Comparison of ENCODE assay signal across 27 cellular contexts in genomic region chr10:96658844-96659243, GRCh38.
DNase-seq lines count a peak whose midpoint lies in the region; ATAC-seq, FAIRE-seq and TF ChIP-seq lines count a peak whose summit lies in the region.
"Had no signal": no experiment of that assay in that cellular context is flagged by ENCODE, and none has a peak within 500 bp of the region (broad histone marks: within the 10 kb centered on the region; RNA-seq: fewer than 3 reads in every experiment).

No MANE protein-coding gene starts in this region.

- WGBS in liver = 81% methylated on average over 3 of the region's 3 CpGs

- H3K4me3 ChIP-seq in OCI-LY7 (ENCODE audit: low read depth, low read length, poor library complexity, severe bottlenecking) (no peak overlapping the region), liver (ENCODE audit: low read depth in 1 of 3, low read length in 3 of 3) (no peak overlapping the region)
- H3K4me3 ChIP-seq: coronary artery, heart right ventricle, psoas muscle, stomach, thyroid gland had no signal

- intact Hi-C loops in OCI-LY7 (cut with micrococcal nuclease; ENCODE audit: unreplicated experiment) = no loop called here

- H3K4me1 ChIP-seq in OCI-LY7 (ENCODE audit: insufficient read depth, low read length, poor library complexity, severe bottlenecking) (peaks cover 28% of the 10 kb centered on the region), liver (ENCODE audit: control insufficient read depth in 4 of 4, insufficient read depth in 4 of 4, low read length in 3 of 4) (peaks cover 15 to 53% (median 35%) of the 10 kb centered on the region in 4 donors)
- H3K4me1 ChIP-seq: thyroid gland had no signal

- peak overlapping the region; percentile 1; the same call in 1 of the 2 replicates for H3K4me2 ChIP-seq in OCI-LY7 (ENCODE audit: low read length)

- CTCF ChIA-PET in OCI-LY7 (lab: Charles Lee; ENCODE audit: unreplicated experiment) = no interaction called here

- peaks cover 85% of the 10 kb centered on the region for H3K79me2 ChIP-seq in OCI-LY7 (ENCODE audit: insufficient read depth, low read depth, low read length)

- H3K27me3 ChIP-seq in liver (ENCODE audit: control insufficient read depth in 4 of 4, insufficient read depth in 4 of 4, low read length in 3 of 4) = no peaks in the 10 kb centered on the region
- H3K27me3 ChIP-seq: heart right ventricle, stomach, thyroid gland had no signal

- ATAC-seq in GM21367 (IDR thresholded peaks at IDR 0.05; ENCODE audit: unreplicated experiment) = no peak
- ATAC-seq: activated CD8-positive, alpha-beta T cell treated with anti-CD3 and anti-CD28 coated beads, Interleukin-2, amount 10 ng/mL, durations not matched to agents 7 days and 5 days; esophagus mucosa had no signal

- POLR2A ChIA-PET in OCI-LY7 (lab: Charles Lee) = interaction anchor here (0.8 to 1.2 kb wide), 2 partner anchors 11 to 12 kb away, joined by 3 to 5 read pairs; no protein-coding TSS in a partner anchor

- peak overlapping the region in 1 of 2 donors; percentile 15 for H3K9ac ChIP-seq in liver (ENCODE audit: low read depth in 1 of 2, low read length in 2 of 2)

- no TSS peak for BruUV-seq in OCI-LY7 (replicated peaks; lab: Mats Ljungman, UMichigan)

- no peaks in the 10 kb centered on the region for H3K9me2 ChIP-seq in OCI-LY7 (ENCODE audit: insufficient read depth, low read length)

- no peak for TF ChIP-seq RAD21 in liver (IDR thresholded peaks at IDR 0.05)

- no peak for TF ChIP-seq CTCF in OCI-LY7 (conservative IDR thresholded peaks at IDR 0.05; ENCODE audit: low read length)
- no peak for TF ChIP-seq CTCF in liver (IDR thresholded peaks at IDR 0.05; ENCODE audit: low read depth, low read length, missing input control)

- H3K9me3 ChIP-seq in OCI-LY7 (ENCODE audit: low read length) = peaks cover 10% of the 10 kb centered on the region
- H3K9me3 ChIP-seq in liver (ENCODE audit: control insufficient read depth in 4 of 4, low read length in 3 of 4) = no peaks in the 10 kb centered on the region
- H3K9me3 ChIP-seq: Caco-2, heart right ventricle, psoas muscle, stomach, thyroid gland had no signal

- H2AFZ ChIP-seq in OCI-LY7 (ENCODE audit: low read length) = no peak overlapping the region

- H3K27ac ChIP-seq in OCI-LY7 (ENCODE audit: low read depth, low read length, poor library complexity, severe bottlenecking) (no peak overlapping the region), liver (ENCODE audit: low read depth in 1 of 2, low read length in 2 of 2) (peak overlapping the region; percentile 68 to 69)
- H3K27ac ChIP-seq: coronary artery, psoas muscle, stomach, thyroid gland had no signal

- peak; percentile 30 for FAIRE-seq in GM12892 (lab: Jason Lieb, UNC)
- FAIRE-seq: bronchial epithelial cell had no signal

- H3K36me3 ChIP-seq in OCI-LY7 (ENCODE audit: insufficient read depth, low read length) = peaks cover 78% of the 10 kb centered on the region
- H3K36me3 ChIP-seq in liver (ENCODE audit: control insufficient read depth in 4 of 4, insufficient read depth in 3 of 4, low read depth in 1 of 4, low read length in 3 of 4) = no peaks in the 10 kb centered on the region
- H3K36me3 ChIP-seq: stomach, thyroid gland had no signal

- DNase-seq in GM12892 (ENCODE audit: insufficient read length) (no peak), OCI-LY7 (ENCODE audit: low spot score) (no peak), renal cortical epithelial cell (ENCODE audit: low read depth) (peak; percentile 54), cerebellar cortex (ENCODE audit: low spot score) (no peak)
- DNase-seq in activated CD4-positive, alpha-beta T cell treated with anti-CD3 and anti-CD28 coated beads, Interleukin-2, amount 50 U/mL, for 48 hours = no peak
- DNase-seq: ACHN; activated CD8-positive, alpha-beta T cell treated with anti-CD3 and anti-CD28 coated beads, Interleukin-2, amount 10 ng/mL, durations not matched to agents 7 days and 5 days; amygdala; Caco-2; DMS79; foreskin fibroblast; HCEC 1CT; heart right ventricle; kidney glomerular epithelial cell; NCI-H1092 treated with DMSO at 0.1 percent for 48 hours; NCI-H187 treated with DMSO at 0.1 percent for 48 hours; NCI-H2171 treated with DMSO at 0.1 percent for 48 hours; NCI-H69; psoas muscle; stomach; T-helper 2 cell; thyroid gland had no signal

- H4K20me1 ChIP-seq in OCI-LY7 (ENCODE audit: insufficient read depth, low read length) = peaks cover 21% of the 10 kb centered on the region

- TF ChIP-seq POLR2A in GM12892 (IDR thresholded peaks at IDR 0.05; ENCODE audit: low read depth, low read length) = no peak

TF ChIP-seq in liver, 16 proteins besides CTCF, POLR2A, EP300 and RAD21:
- TF ChIP-seq EGR1 (IDR thresholded peaks at IDR 0.05; ENCODE audit: low read depth in 2 of 2) (no peak), JUND (IDR thresholded peaks at IDR 0.05) (no peak), SP1 (IDR thresholded peaks at IDR 0.05) (no peak), TAF1 (conservative IDR thresholded peaks at IDR 0.05) (no peak), FOXA1 (IDR thresholded peaks at IDR 0.05) (no peak), NR2F2 (IDR thresholded peaks at IDR 0.05) (no peak), GABPA (IDR thresholded peaks at IDR 0.05 in 1 of 2, conservative IDR thresholded peaks at IDR 0.05 in 1 of 2) (no peak), RXRA (IDR thresholded peaks at IDR 0.05) (no peak), FOXA2 (IDR thresholded peaks at IDR 0.05) (no peak), HNF4G (IDR thresholded peaks at IDR 0.05) (no peak), REST (IDR thresholded peaks at IDR 0.05) (no peak)
- TF ChIP-seq, protein P1, sequence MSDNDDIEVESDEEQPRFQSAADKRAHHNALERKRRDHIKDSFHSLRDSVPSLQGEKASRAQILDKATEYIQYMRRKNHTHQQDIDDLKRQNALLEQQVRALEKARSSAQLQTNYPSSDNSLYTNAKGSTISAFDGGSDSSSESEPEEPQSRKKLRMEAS (IDR thresholded peaks at IDR 0.05) = no peak
